Comparison of ENCODE assay signal across 8 cellular contexts in genomic region chr1:47262787-47263413, GRCh38. TPM values are rescaled to one million over a fixed set of nuclear protein-coding genes. Genes with fewer than 3 reads are reported as not detected.
A peak's percentile ranks its signal among the peaks of the same experiment; 100 is the strongest.
DNase-seq lines count a peak whose midpoint lies in the region; ATAC-seq and TF ChIP-seq lines count a peak whose summit lies in the region.

No MANE protein-coding gene starts in this region.

- H3K27me3 ChIP-seq in DND-41 (ENCODE audit: insufficient read depth, low read length, poor library complexity) (no peaks in the 10 kb centered on the region), right atrium auricular region (no peaks in the 10 kb centered on the region)

- no peak overlapping the region for H3K27ac ChIP-seq in DND-41 (ENCODE audit: low read length)
- no peak overlapping the region for H3K27ac ChIP-seq in right atrium auricular region

- no peaks in the 10 kb centered on the region for H3K9me3 ChIP-seq in DND-41 (ENCODE audit: insufficient read depth, low read length, severe bottlenecking)
- H3K9me3 ChIP-seq in right atrium auricular region: no peaks in the 10 kb centered on the region

- ATAC-seq in DND-41 (ENCODE audit: insufficient read depth, low read depth) (peak; percentile 72; the same call in 2 of the 3 replicates), GM18873 (IDR thresholded peaks at IDR 0.05; ENCODE audit: low FRiP score, unreplicated experiment) (no peak), HG02840 (IDR thresholded peaks at IDR 0.05; ENCODE audit: low FRiP score, unreplicated experiment) (no peak)

- H3K36me3 ChIP-seq in DND-41 (ENCODE audit: insufficient read depth, low read length) (peaks cover 87% of the 10 kb centered on the region), right atrium auricular region (no peaks in the 10 kb centered on the region)

- H3K9ac ChIP-seq in DND-41 (ENCODE audit: low read depth, low read length): no peak overlapping the region

- H3K4me3 ChIP-seq in DND-41 (ENCODE audit: low read depth in 1 of 2, low read length in 2 of 2) (no peak overlapping the region), right atrium auricular region (no peak overlapping the region)

- TF ChIP-seq CTCF in DND-41 (IDR thresholded peaks at IDR 0.05; ENCODE audit: borderline replicate concordance, extremely low read depth, low read length, poor library complexity, severe bottlenecking) (peak; percentile 67), right atrium auricular region (IDR thresholded peaks at IDR 0.05) (peak; percentile 24 to 61)

- no peaks in the 10 kb centered on the region for H3K79me2 ChIP-seq in DND-41 (ENCODE audit: insufficient read depth, low read length)

- DNase-seq in DND-41: peak; percentile 47
- DNase-seq in H4 (ENCODE audit: low spot score): peak; percentile 35
- peak; percentile 20 for DNase-seq in NCI-H69 (lab: John Stamatoyannopoulos, UW)
- peak; percentile 71 for DNase-seq in activated effector memory CD4-positive, alpha-beta T cell treated with anti-CD3 and anti-CD28 coated beads, Interleukin-2, amount 50 U/mL, for 16 hours
- DNase-seq in right atrium auricular region (ENCODE audit: low spot score): no peak
- peak; percentile 38 for DNase-seq in stimulated activated CD4-positive, alpha-beta T cell treated with anti-CD3 and anti-CD28 coated beads, Interleukin-2, amount 100 ng/mL, for 24 hours

- no peaks in the 10 kb centered on the region for H4K20me1 ChIP-seq in DND-41 (ENCODE audit: insufficient read depth, low read length)

- no peak overlapping the region for H2AFZ ChIP-seq in DND-41 (ENCODE audit: low read depth, low read length)

- no peak overlapping the region for H3K4me2 ChIP-seq in DND-41 (ENCODE audit: insufficient read depth, low read length)

- no peaks in the 10 kb centered on the region for H3K4me1 ChIP-seq in DND-41 (ENCODE audit: insufficient read depth, low read length)
- no peaks in the 10 kb centered on the region for H3K4me1 ChIP-seq in right atrium auricular region

RNA-seq across cellular contexts. Expression of gene TAL1, which starts 30.9 kb away (rescaled TPM):
- total RNA-seq in H4 (2014; rRNA removed; shearing (Covaris generic)): 0.10 and 0.27 TPM in 2 replicates
- total RNA-seq in right atrium auricular region: 1 to 10 TPM; 3.1 to 4.1 TPM

RNA-seq across cellular contexts. Expression of gene STIL, which starts 51.0 kb away (rescaled TPM):
- total RNA-seq in H4 (2014; rRNA removed; shearing (Covaris generic)): 34.3 and 44.2 TPM in 2 replicates
- total RNA-seq in right atrium auricular region: under 1 TPM; 0.31 to 0.52 TPM

Comparison
In these comparisons a context has a peak if more than half of its experiments do, and no peak if none do; other contexts are left out.
1. RNA of gene STIL, which starts 51.0 kb away (total RNA-seq): 34.3 to 44.2 TPM in H4; 0.31 to 0.52 TPM in right atrium auricular region; every median in the first group is over 10 times any median in the second.